In the genomic region with DNA sequence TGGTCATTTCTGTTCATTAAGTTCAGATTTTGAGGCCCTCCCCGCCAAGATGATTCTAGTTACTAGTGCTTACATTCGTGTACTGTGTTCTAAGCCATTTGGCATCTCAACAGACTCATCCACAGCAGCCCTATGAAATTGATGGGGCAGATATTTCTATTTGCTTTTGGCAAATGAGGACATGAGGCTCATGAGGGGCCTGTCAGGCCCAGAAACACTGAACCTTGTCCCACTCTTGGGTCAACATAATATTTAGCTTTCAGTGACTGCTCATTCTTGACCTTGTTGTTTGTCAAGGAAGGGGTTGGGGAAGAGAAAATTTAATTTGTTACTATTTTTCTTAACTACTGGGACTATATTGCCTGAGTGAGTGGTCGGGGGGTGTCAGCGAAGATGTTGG, we compare ENCODE assay signal across 1 cellular context.
A peak's percentile ranks its signal among the peaks of the same experiment; 100 is the strongest.
TF ChIP-seq lines count a peak whose summit lies in the region.

No MANE protein-coding gene starts in this region.

TF ChIP-seq in HepG2, 621 proteins besides CTCF, POLR2A, EP300 and RAD21 (continued from another document and continues in another):
- no peak for TF ChIP-seq USF2 (IDR thresholded peaks at IDR 0.05; ENCODE audit: low read depth, low read length)
- no peak for TF ChIP-seq USF2 (CRISPR knock-in tag; IDR thresholded peaks at IDR 0.05; ENCODE audit: borderline replicate concordance)
- TF ChIP-seq NKX3-1 (CRISPR knock-in tag; IDR thresholded peaks at IDR 0.05) = no peak
- no peak for TF ChIP-seq NCOA1 (CRISPR knock-in tag; IDR thresholded peaks at IDR 0.05)
- no peak for TF ChIP-seq REL (CRISPR knock-in tag; conservative IDR thresholded peaks at IDR 0.05)
- no peak for TF ChIP-seq ZNF75D (CRISPR knock-in tag; IDR thresholded peaks at IDR 0.05; ENCODE audit: borderline replicate concordance)
- TF ChIP-seq ZNF124 (CRISPR knock-in tag; IDR thresholded peaks at IDR 0.05) = no peak
- TF ChIP-seq, protein P1, sequence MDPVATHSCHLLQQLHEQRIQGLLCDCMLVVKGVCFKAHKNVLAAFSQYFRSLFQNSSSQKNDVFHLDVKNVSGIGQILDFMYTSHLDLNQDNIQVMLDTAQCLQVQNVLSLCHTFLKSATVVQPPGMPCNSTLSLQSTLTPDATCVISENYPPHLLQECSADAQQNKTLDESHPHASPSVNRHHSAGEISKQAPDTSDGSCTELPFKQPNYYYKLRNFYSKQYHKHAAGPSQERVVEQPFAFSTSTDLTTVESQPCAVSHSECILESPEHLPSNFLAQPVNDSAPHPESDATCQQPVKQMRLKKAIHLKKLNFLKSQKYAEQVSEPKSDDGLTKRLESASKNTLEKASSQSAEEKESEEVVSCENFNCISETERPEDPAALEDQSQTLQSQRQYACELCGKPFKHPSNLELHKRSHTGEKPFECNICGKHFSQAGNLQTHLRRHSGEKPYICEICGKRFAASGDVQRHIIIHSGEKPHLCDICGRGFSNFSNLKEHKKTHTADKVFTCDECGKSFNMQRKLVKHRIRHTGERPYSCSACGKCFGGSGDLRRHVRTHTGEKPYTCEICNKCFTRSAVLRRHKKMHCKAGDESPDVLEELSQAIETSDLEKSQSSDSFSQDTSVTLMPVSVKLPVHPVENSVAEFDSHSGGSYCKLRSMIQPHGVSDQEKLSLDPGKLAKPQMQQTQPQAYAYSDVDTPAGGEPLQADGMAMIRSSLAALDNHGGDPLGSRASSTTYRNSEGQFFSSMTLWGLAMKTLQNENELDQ (CRISPR knock-in tag; IDR thresholded peaks at IDR 0.05; ENCODE audit: borderline replicate concordance) = no peak
- TF ChIP-seq HDAC6 (IDR thresholded peaks at IDR 0.05; ENCODE audit: low read depth, low read length) = no peak
- no peak for TF ChIP-seq ZNF556 (CRISPR knock-in tag; IDR thresholded peaks at IDR 0.05; ENCODE audit: borderline replicate concordance)
- no peak for TF ChIP-seq ZBTB25 (CRISPR knock-in tag; IDR thresholded peaks at IDR 0.05)
- TF ChIP-seq HCFC1 (IDR thresholded peaks at IDR 0.05; ENCODE audit: low read depth, low read length) = no peak
- 0 out of 2 replicates have a peak, but pooled peaks have one; percentile 40 for TF ChIP-seq POGZ (CRISPR knock-in tag; IDR thresholded peaks at IDR 0.05)
- TF ChIP-seq NONO (IDR thresholded peaks at IDR 0.05) = no peak
- TF ChIP-seq NONO (CRISPR knock-in tag; conservative IDR thresholded peaks at IDR 0.05) = 0 out of 2 replicates have a peak, but pooled peaks have one; percentile 21
- TF ChIP-seq ZNF331 (CRISPR knock-in tag; IDR thresholded peaks at IDR 0.05) = peak; percentile 47; the same call in 1 of the 2 replicates
- TF ChIP-seq ZNF782 (CRISPR knock-in tag; IDR thresholded peaks at IDR 0.05; ENCODE audit: borderline replicate concordance) = no peak
- TF ChIP-seq PBX2 (CRISPR knock-in tag; IDR thresholded peaks at IDR 0.05) = no peak
- TF ChIP-seq CREB1 (IDR thresholded peaks at IDR 0.05) = no peak
- TF ChIP-seq CREB1 (CRISPR knock-in tag; IDR thresholded peaks at IDR 0.05) = no peak
- 0 out of 2 replicates have a peak, but pooled peaks have one; percentile 53 for TF ChIP-seq ISL2 (CRISPR knock-in tag; IDR thresholded peaks at IDR 0.05)
- TF ChIP-seq RARG (CRISPR knock-in tag; IDR thresholded peaks at IDR 0.05; ENCODE audit: low read depth) = no peak
- TF ChIP-seq DPF2 (CRISPR knock-in tag; IDR thresholded peaks at IDR 0.05; ENCODE audit: borderline replicate concordance, low read depth) = peak; percentile 22; the same call in 1 of the 2 replicates
- TF ChIP-seq ZFP90 (CRISPR knock-in tag; IDR thresholded peaks at IDR 0.05; ENCODE audit: borderline replicate concordance) = no peak
- TF ChIP-seq RBFOX2 (IDR thresholded peaks at IDR 0.05; ENCODE audit: low read depth, low read length) = no peak
- peak; percentile 35; the same call in 1 of the 2 replicates for TF ChIP-seq SIX1 (CRISPR knock-in tag; IDR thresholded peaks at IDR 0.05; ENCODE audit: borderline replicate concordance)
- TF ChIP-seq ZNF598 (CRISPR knock-in tag; IDR thresholded peaks at IDR 0.05; ENCODE audit: borderline replicate concordance) = no peak
- TF ChIP-seq ZNF432 (CRISPR knock-in tag; IDR thresholded peaks at IDR 0.05; ENCODE audit: borderline replicate concordance) = no peak
- no peak for TF ChIP-seq ZNF326 (CRISPR knock-in tag; IDR thresholded peaks at IDR 0.05; ENCODE audit: borderline replicate concordance)
- no peak for TF ChIP-seq PHB2 (IDR thresholded peaks at IDR 0.05; ENCODE audit: partially characterized antibody)
- TF ChIP-seq, protein P2, sequence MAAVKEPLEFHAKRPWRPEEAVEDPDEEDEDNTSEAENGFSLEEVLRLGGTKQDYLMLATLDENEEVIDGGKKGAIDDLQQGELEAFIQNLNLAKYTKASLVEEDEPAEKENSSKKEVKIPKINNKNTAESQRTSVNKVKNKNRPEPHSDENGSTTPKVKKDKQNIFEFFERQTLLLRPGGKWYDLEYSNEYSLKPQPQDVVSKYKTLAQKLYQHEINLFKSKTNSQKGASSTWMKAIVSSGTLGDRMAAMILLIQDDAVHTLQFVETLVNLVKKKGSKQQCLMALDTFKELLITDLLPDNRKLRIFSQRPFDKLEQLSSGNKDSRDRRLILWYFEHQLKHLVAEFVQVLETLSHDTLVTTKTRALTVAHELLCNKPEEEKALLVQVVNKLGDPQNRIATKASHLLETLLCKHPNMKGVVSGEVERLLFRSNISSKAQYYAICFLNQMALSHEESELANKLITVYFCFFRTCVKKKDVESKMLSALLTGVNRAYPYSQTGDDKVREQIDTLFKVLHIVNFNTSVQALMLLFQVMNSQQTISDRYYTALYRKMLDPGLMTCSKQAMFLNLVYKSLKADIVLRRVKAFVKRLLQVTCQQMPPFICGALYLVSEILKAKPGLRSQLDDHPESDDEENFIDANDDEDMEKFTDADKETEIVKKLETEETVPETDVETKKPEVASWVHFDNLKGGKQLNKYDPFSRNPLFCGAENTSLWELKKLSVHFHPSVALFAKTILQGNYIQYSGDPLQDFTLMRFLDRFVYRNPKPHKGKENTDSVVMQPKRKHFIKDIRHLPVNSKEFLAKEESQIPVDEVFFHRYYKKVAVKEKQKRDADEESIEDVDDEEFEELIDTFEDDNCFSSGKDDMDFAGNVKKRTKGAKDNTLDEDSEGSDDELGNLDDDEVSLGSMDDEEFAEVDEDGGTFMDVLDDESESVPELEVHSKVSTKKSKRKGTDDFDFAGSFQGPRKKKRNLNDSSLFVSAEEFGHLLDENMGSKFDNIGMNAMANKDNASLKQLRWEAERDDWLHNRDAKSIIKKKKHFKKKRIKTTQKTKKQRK (IDR thresholded peaks at IDR 0.05; ENCODE audit: low read length) = no peak
- TF ChIP-seq, protein P3, sequence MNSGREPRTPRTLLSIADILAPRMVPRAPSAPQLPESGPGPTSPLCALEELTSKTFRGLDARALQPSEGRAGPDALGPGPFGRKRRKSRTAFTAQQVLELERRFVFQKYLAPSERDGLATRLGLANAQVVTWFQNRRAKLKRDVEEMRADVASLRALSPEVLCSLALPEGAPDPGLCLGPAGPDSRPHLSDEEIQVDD (CRISPR knock-in tag; IDR thresholded peaks at IDR 0.05; ENCODE audit: borderline replicate concordance) = no peak
- TF ChIP-seq ZNF501 (CRISPR knock-in tag; IDR thresholded peaks at IDR 0.05) = no peak
- TF ChIP-seq KLF11 (CRISPR knock-in tag; IDR thresholded peaks at IDR 0.05) = no peak
- TF ChIP-seq ZNF138 (CRISPR knock-in tag; IDR thresholded peaks at IDR 0.05; ENCODE audit: low read depth) = no peak
- peak; percentile 59 for TF ChIP-seq ZFX (CRISPR knock-in tag; IDR thresholded peaks at IDR 0.05; ENCODE audit: low read depth)
- TF ChIP-seq, protein P4, sequence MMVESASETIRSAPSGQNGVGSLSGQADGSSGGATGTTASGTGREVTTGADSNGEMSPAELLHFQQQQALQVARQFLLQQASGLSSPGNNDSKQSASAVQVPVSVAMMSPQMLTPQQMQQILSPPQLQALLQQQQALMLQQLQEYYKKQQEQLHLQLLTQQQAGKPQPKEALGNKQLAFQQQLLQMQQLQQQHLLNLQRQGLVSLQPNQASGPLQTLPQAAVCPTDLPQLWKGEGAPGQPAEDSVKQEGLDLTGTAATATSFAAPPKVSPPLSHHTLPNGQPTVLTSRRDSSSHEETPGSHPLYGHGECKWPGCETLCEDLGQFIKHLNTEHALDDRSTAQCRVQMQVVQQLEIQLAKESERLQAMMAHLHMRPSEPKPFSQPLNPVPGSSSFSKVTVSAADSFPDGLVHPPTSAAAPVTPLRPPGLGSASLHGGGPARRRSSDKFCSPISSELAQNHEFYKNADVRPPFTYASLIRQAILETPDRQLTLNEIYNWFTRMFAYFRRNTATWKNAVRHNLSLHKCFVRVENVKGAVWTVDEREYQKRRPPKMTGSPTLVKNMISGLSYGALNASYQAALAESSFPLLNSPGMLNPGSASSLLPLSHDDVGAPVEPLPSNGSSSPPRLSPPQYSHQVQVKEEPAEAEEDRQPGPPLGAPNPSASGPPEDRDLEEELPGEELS (CRISPR knock-in tag; IDR thresholded peaks at IDR 0.05) = peak; percentile 78
- no peak for TF ChIP-seq ZUFSP (CRISPR knock-in tag; IDR thresholded peaks at IDR 0.05; ENCODE audit: borderline replicate concordance)
- TF ChIP-seq, protein P5, sequence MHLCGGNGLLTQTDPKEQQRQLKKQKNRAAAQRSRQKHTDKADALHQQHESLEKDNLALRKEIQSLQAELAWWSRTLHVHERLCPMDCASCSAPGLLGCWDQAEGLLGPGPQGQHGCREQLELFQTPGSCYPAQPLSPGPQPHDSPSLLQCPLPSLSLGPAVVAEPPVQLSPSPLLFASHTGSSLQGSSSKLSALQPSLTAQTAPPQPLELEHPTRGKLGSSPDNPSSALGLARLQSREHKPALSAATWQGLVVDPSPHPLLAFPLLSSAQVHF (CRISPR knock-in tag; IDR thresholded peaks at IDR 0.05) = no peak
- TF ChIP-seq JUN (CRISPR knock-in tag; IDR thresholded peaks at IDR 0.05) = no peak
- TF ChIP-seq CC2D1A (CRISPR knock-in tag; IDR thresholded peaks at IDR 0.05) = no peak
- no peak for TF ChIP-seq ZNF883 (CRISPR knock-in tag; IDR thresholded peaks at IDR 0.05; ENCODE audit: not compliant biosample characterization)
- TF ChIP-seq TBX2 (CRISPR knock-in tag; IDR thresholded peaks at IDR 0.05; ENCODE audit: borderline replicate concordance) = peak; percentile 64
- no peak for TF ChIP-seq ZBTB43 (CRISPR knock-in tag; conservative IDR thresholded peaks at IDR 0.05)
- TF ChIP-seq ZNF382 (CRISPR knock-in tag; IDR thresholded peaks at IDR 0.05; ENCODE audit: borderline replicate concordance) = no peak
- peak; percentile 68; the same call in 1 of the 2 replicates for TF ChIP-seq KDM6A (CRISPR knock-in tag; IDR thresholded peaks at IDR 0.05; ENCODE audit: low read depth)
- TF ChIP-seq ZNF841 (CRISPR knock-in tag; IDR thresholded peaks at IDR 0.05; ENCODE audit: borderline replicate concordance) = no peak
- peak; percentile 24; the same call in 1 of the 2 replicates for TF ChIP-seq ZKSCAN8 (CRISPR knock-in tag; IDR thresholded peaks at IDR 0.05; ENCODE audit: borderline replicate concordance)
- TF ChIP-seq ZNF530 (CRISPR knock-in tag; IDR thresholded peaks at IDR 0.05; ENCODE audit: low read depth) = no peak
- no peak for TF ChIP-seq IRX3 (CRISPR knock-in tag; IDR thresholded peaks at IDR 0.05; ENCODE audit: borderline replicate concordance, low read depth)
